8 cellular contexts compared by ENCODE assay signal in genomic region chr7:83162402-83163256, GRCh38. TPM values are rescaled to one million over a fixed set of nuclear protein-coding genes. Genes with fewer than 3 reads are reported as not detected.
DNase-seq lines count a peak whose midpoint lies in the region; ATAC-seq and TF ChIP-seq lines count a peak whose summit lies in the region.

Gene PCLO, minus strand, starts transcription at chr7:83162884. Its CDS starts 292 bp downstream, at chr7:83162592.

- DNase-seq in BJ (ENCODE audit: low read depth), result no peak
- DNase-seq in NCI-H748 (lab: John Stamatoyannopoulos, UW; ENCODE audit: unreplicated experiment), result peak; percentile 98
- peak; percentile 35 for DNase-seq in activated CD8-positive, alpha-beta memory T cell treated with anti-CD3 and anti-CD28 coated beads, Interleukin-2, amount 50 U/mL, for 4 hours
- DNase-seq in esophagus muscularis mucosa (ENCODE audit: extremely low spot score), result no peak
- DNase-seq in stimulated activated naive CD8-positive, alpha-beta T cell treated with anti-CD3 and anti-CD28 coated beads, Interleukin-15, Interleukin-2, amounts not matched to agents 100 U/mL and 50 U/mL, for 24 hours, result peak; percentile 66

- POLR2A ChIA-PET in BJ (lab: Charles Lee), result no interaction called here

- ATAC-seq in GM19438 (IDR thresholded peaks at IDR 0.05; ENCODE audit: low read depth, unreplicated experiment) (peak; percentile 64), HG03521 (IDR thresholded peaks at IDR 0.05; ENCODE audit: unreplicated experiment) (peak; percentile 96)
- peak; percentile 93 for ATAC-seq in stimulated activated naive CD8-positive, alpha-beta T cell treated with anti-CD3 and anti-CD28 coated beads, Interleukin-15, Interleukin-2, amounts not matched to agents 100 U/mL and 50 U/mL, for 24 hours

- H3K4me3 ChIP-seq in BJ (ENCODE audit: low read depth, low read length) (peak within 1 kb of the TSS; percentile 51), esophagus muscularis mucosa (peak within 1 kb of the TSS; percentile 68 to 76 (median 69)), muscle layer of colon (ENCODE audit: low read depth in 1 of 2, low read length in 2 of 2) (peak within 1 kb of the TSS; percentile 38 to 57)

- 0% methylated on average over 5 of the region's 77 CpGs for WGBS in esophagus muscularis mucosa

- CTCF ChIA-PET in BJ (lab: Yijun Ruan, JAX), result no interaction called here

- H3K27ac ChIP-seq in esophagus muscularis mucosa (replicated peaks in 1 of 4), result peak within 1 kb of the TSS; percentile 41 to 75 (median 74)
- no peak within 1 kb of the TSS for H3K27ac ChIP-seq in muscle layer of colon (ENCODE audit: low read depth, low read length)

- peaks cover 2% of the 10 kb centered on the region; the same call in 1 of the 2 replicates for H3K27me3 ChIP-seq in BJ (ENCODE audit: control insufficient read depth, insufficient read depth, low read length)
- peaks cover 0 to 7% (median 0%) of the 10 kb centered on the region in 4 donors for H3K27me3 ChIP-seq in esophagus muscularis mucosa
- H3K27me3 ChIP-seq in muscle layer of colon (ENCODE audit: control insufficient read depth in 1 of 2, insufficient read depth in 2 of 2, low read length in 2 of 2), result peaks cover 0 to 5% of the 10 kb centered on the region in 2 donors

- TF ChIP-seq EP300 in esophagus muscularis mucosa (IDR thresholded peaks at IDR 0.05), result no peak

- peaks cover 6 to 18% (median 15%) of the 10 kb centered on the region in 4 donors for H3K4me1 ChIP-seq in esophagus muscularis mucosa
- peaks cover 4% of the 10 kb centered on the region for H3K4me1 ChIP-seq in muscle layer of colon (ENCODE audit: insufficient read depth, low read length)

- no peaks in the 10 kb centered on the region for H3K36me3 ChIP-seq in BJ (ENCODE audit: control insufficient read depth, insufficient read depth, low read length)
- no peaks in the 10 kb centered on the region for H3K36me3 ChIP-seq in esophagus muscularis mucosa
- H3K36me3 ChIP-seq in muscle layer of colon (ENCODE audit: insufficient read depth, low read length), result no peaks in the 10 kb centered on the region

- intact Hi-C loops in esophagus muscularis mucosa (cut with DNase I), result no loop called here

- TF ChIP-seq CTCF in BJ (IDR thresholded peaks at IDR 0.05; ENCODE audit: insufficient read depth, low read depth, low read length) (no peak), esophagus muscularis mucosa (IDR thresholded peaks at IDR 0.05) (no peak)

- TF ChIP-seq POLR2A in esophagus muscularis mucosa (IDR thresholded peaks at IDR 0.05; ENCODE audit: low read depth), result no peak

- H3K9ac ChIP-seq in muscle layer of colon (ENCODE audit: low read length), result no peak within 1 kb of the TSS

- H3K9me3 ChIP-seq in esophagus muscularis mucosa (no peaks in the 10 kb centered on the region), muscle layer of colon (ENCODE audit: low read length) (no peaks in the 10 kb centered on the region)

RNA-seq across cellular contexts. Expression of gene PCLO, which starts in this region (rescaled TPM):
- 0.69 and 0.76 TPM in 2 replicates for polyA plus RNA-seq in BJ (2011; rRNA removed)
- polyA minus RNA-seq in BJ (2011; rRNA and poly(A)+ RNA removed), result 0.31 and 0.47 TPM in 2 replicates
- total RNA-seq in esophagus muscularis mucosa, result 1 to 10 TPM; 2.3 to 5.0 (median 2.7) TPM

Comparison
In these comparisons a context has a peak if more than half of its experiments do, and no peak if none do; other contexts are left out.
1. DNase-seq: peak in NCI-H748 (single experiment), activated CD8-positive, alpha-beta memory T cell treated with anti-CD3 and anti-CD28 coated beads, Interleukin-2, amount 50 U/mL, for 4 hours (single experiment) and stimulated activated naive CD8-positive, alpha-beta T cell treated with anti-CD3 and anti-CD28 coated beads, Interleukin-15, Interleukin-2, amounts not matched to agents 100 U/mL and 50 U/mL, for 24 hours (single experiment); none in BJ (single experiment) and esophagus muscularis mucosa (single experiment).
2. Peak in every context shown above with its lines, with median percentiles within 50 percentile points of each other: H3K4me3 ChIP-seq and ATAC-seq.